Comparison of ENCODE assay signal across 33 cellular contexts in the genomic region with DNA sequence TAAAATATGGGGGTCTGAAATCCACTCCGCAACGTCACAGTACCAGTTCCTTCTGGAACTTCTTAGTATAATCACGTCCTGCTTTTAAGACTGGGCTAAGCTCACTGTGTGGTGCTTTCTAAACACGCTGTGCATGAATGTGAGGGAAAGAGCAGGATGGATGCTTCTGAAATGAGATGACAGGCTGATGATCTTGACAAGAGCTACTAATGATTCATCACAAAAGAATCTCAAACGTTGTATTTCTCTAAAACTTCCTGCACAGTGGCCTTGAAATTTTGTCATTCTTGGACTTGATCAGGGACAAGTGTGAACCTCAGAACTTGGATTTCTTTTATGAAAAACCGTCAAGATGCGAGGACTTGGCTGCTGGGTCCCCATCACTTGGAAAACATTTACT.
"Had no signal": no experiment of that assay in that cellular context is flagged by ENCODE, and none has a peak within 500 bp of the region (broad histone marks: within the 10 kb centered on the region; RNA-seq: fewer than 3 reads in every experiment).

No MANE protein-coding gene starts in this region.

- H3K27ac Mint-ChIP-seq: activated CD4-positive, alpha-beta memory T cell treated with anti-CD3 and anti-CD28 coated beads, Interleukin-2, amount 10 ng/mL, durations not matched to agents 7 days and 5 days; activated CD8-positive, alpha-beta memory T cell treated with anti-CD3 and anti-CD28 coated beads, Interleukin-2, amount 10 ng/mL, durations not matched to agents 7 days and 5 days; activated naive CD4-positive, alpha-beta T cell treated with anti-CD3 and anti-CD28 coated beads, Interleukin-2, amount 10 ng/mL, durations not matched to agents 7 days and 5 days; activated naive CD8-positive, alpha-beta T cell treated with anti-CD3 and anti-CD28 coated beads for 36 hours; T-cell; T-helper 17 cell had no signal

- H3K27me3 Mint-ChIP-seq: activated CD4-positive, alpha-beta memory T cell treated with anti-CD3 and anti-CD28 coated beads, Interleukin-2, amount 10 ng/mL, durations not matched to agents 7 days and 5 days; activated CD8-positive, alpha-beta memory T cell treated with anti-CD3 and anti-CD28 coated beads, Interleukin-2, amount 10 ng/mL, durations not matched to agents 7 days and 5 days; activated naive CD4-positive, alpha-beta T cell treated with anti-CD3 and anti-CD28 coated beads, Interleukin-2, amount 10 ng/mL, durations not matched to agents 7 days and 5 days; activated naive CD8-positive, alpha-beta T cell treated with anti-CD3 and anti-CD28 coated beads for 36 hours; central memory CD8-positive, alpha-beta T cell; T-cell had no signal

- H3K9me3 ChIP-seq: MG63 had no signal

- H3K4me3 Mint-ChIP-seq: activated CD4-positive, alpha-beta memory T cell treated with anti-CD3 and anti-CD28 coated beads, Interleukin-2, amount 10 ng/mL, durations not matched to agents 7 days and 5 days; activated CD8-positive, alpha-beta memory T cell treated with anti-CD3 and anti-CD28 coated beads, Interleukin-2, amount 10 ng/mL, durations not matched to agents 7 days and 5 days; activated naive CD4-positive, alpha-beta T cell treated with anti-CD3 and anti-CD28 coated beads, Interleukin-2, amount 10 ng/mL, durations not matched to agents 7 days and 5 days; activated naive CD8-positive, alpha-beta T cell treated with anti-CD3 and anti-CD28 coated beads for 36 hours; central memory CD8-positive, alpha-beta T cell; T-cell; T-helper 17 cell had no signal

- H3K36me3 ChIP-seq: brain microvascular endothelial cell, MG63 had no signal

- H3K27me3 ChIP-seq: brain microvascular endothelial cell, MG63 had no signal

- ATAC-seq: activated CD8-positive, alpha-beta memory T cell treated with anti-CD3 and anti-CD28 coated beads, Interleukin-2, amount 10 ng/mL, durations not matched to agents 7 days and 5 days; Panc1; Right ventricle myocardium inferior; T-cell; T-helper 17 cell had no signal

- H3K27ac ChIP-seq: brain microvascular endothelial cell, RWPE1, WERI-Rb-1 had no signal

- H3K36me3 Mint-ChIP-seq: activated CD8-positive, alpha-beta memory T cell treated with anti-CD3 and anti-CD28 coated beads, Interleukin-2, amount 10 ng/mL, durations not matched to agents 7 days and 5 days; activated naive CD4-positive, alpha-beta T cell treated with anti-CD3 and anti-CD28 coated beads, Interleukin-2, amount 10 ng/mL, durations not matched to agents 7 days and 5 days; activated naive CD8-positive, alpha-beta T cell treated with anti-CD3 and anti-CD28 coated beads for 36 hours; T-cell had no signal

- DNase-seq: activated CD4-positive, alpha-beta memory T cell treated with anti-CD3 and anti-CD28 coated beads, Interleukin-2, amount 10 ng/mL, durations not matched to agents 7 days and 5 days; activated CD4-positive, alpha-beta T cell treated with anti-CD3 and anti-CD28 coated beads for 1 hour; activated CD4-positive, alpha-beta T cell treated with anti-CD3 and anti-CD28 coated beads for 48 hours; activated CD4-positive, CD25-positive, alpha-beta regulatory T cell; activated CD8-positive, alpha-beta memory T cell treated with anti-CD3 and anti-CD28 coated beads for 24 hours; activated CD8-positive, alpha-beta memory T cell treated with anti-CD3 and anti-CD28 coated beads, Interleukin-2, amount 10 ng/mL, durations not matched to agents 7 days and 5 days; activated CD8-positive, alpha-beta memory T cell treated with anti-CD3 and anti-CD28 coated beads, Interleukin-2, amount 50 U/mL, for 48 hours; activated effector memory CD4-positive, alpha-beta T cell treated with Interleukin-2 at 50 U/mL for 16 hours; activated naive CD4-positive, alpha-beta T cell treated with anti-CD3 and anti-CD28 coated beads, Interleukin-2, amount 10 ng/mL, durations not matched to agents 7 days and 5 days; activated naive CD8-positive, alpha-beta T cell treated with anti-CD3 and anti-CD28 coated beads for 36 hours; activated T-cell treated with anti-CD3 and anti-CD28 coated beads, Interleukin-2, amount 50 U/mL, for 48 hours; amniotic stem cell; aorta; brain microvascular endothelial cell; Kasumi-1; KG1; MG63; NCI-H1048; NCI-H1105 treated with DMSO at 0.1 percent for 48 hours; NCI-H1436; NCI-H1694; NCI-H1930; NCI-H2081 treated with DMSO at 0.1 percent for 48 hours; NCI-H345; NCI-H524 treated with DMSO at 0.1 percent for 48 hours; SIG-M5; T-cell; T-helper 17 cell; WERI-Rb-1 had no signal

- H3K4me1 Mint-ChIP-seq: activated CD4-positive, alpha-beta memory T cell treated with anti-CD3 and anti-CD28 coated beads, Interleukin-2, amount 10 ng/mL, durations not matched to agents 7 days and 5 days; activated CD8-positive, alpha-beta memory T cell treated with anti-CD3 and anti-CD28 coated beads, Interleukin-2, amount 10 ng/mL, durations not matched to agents 7 days and 5 days; activated naive CD4-positive, alpha-beta T cell treated with anti-CD3 and anti-CD28 coated beads, Interleukin-2, amount 10 ng/mL, durations not matched to agents 7 days and 5 days; activated naive CD8-positive, alpha-beta T cell treated with anti-CD3 and anti-CD28 coated beads for 36 hours; central memory CD8-positive, alpha-beta T cell; T-cell; T-helper 17 cell had no signal

- H3K9me3 Mint-ChIP-seq: activated CD4-positive, alpha-beta memory T cell treated with anti-CD3 and anti-CD28 coated beads, Interleukin-2, amount 10 ng/mL, durations not matched to agents 7 days and 5 days; activated naive CD4-positive, alpha-beta T cell treated with anti-CD3 and anti-CD28 coated beads, Interleukin-2, amount 10 ng/mL, durations not matched to agents 7 days and 5 days; activated naive CD8-positive, alpha-beta T cell treated with anti-CD3 and anti-CD28 coated beads for 36 hours; T-cell had no signal

- H3K4me3 ChIP-seq: MG63 had no signal
